9 cellular contexts compared by ENCODE assay signal in the genomic region with DNA sequence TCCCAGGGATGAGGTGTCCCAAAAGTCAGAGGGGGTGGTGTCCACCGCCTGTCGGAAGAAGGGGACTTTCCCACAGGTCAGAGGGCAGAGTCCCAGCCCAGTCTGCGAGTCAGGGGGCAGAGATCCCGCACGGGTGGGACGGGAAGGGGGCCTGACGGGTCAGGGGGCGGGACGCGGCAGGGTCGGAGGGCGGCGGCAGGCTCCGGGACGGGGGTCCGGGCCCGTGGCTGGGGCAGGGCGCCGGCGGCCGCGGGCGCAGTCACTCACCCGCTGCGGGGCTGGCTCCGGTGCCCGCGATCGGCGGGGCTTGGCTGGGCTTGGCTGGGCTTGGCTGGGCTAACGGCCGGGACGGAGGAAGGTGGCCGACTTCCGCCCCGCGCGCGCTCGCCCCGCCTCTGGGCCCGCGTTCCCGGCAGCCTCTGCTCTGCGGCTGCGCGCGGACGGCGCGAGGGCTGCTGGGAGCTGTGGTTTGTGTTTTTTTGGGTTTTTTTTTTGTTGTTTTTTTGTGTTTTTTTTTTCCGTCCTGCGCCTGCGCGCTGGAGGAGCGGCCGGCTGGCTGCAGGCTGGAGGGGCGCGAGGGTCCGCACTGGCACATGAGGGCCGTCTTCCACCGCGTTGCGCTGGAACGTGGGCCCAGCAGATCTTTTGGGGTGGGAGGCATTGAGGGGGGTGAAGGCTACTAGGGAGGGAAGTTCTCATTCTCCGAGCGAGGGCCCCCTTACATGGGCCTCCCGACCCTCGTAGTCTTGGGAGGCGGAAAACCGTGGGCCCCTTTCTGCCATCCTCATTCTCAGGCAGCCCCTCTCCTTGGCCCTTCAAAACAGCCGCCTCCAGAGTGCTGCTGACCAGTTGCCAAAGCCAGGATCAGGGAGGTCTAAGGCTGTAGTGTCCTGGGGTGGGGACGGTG. TPM values are rescaled to one million over a fixed set of nuclear protein-coding genes. Genes with fewer than 3 reads are reported as not detected.
DNase-seq lines count a peak whose midpoint lies in the region; ATAC-seq, FAIRE-seq and TF ChIP-seq lines count a peak whose summit lies in the region.
"Had no signal": no experiment of that assay in that cellular context is flagged by ENCODE, and none has a peak within 500 bp of the region (broad histone marks: within the 10 kb centered on the region; RNA-seq: fewer than 3 reads in every experiment).

Gene CANT1, minus strand, starts transcription at position 368 of the 907 bp plus-strand sequence. CDS start 12,142 bp downstream, outside the sequence.

- WGBS in HepG2 (ENCODE audit: low lambda C conversion rate) = under 1% methylated on average over 39 of the region's 73 CpGs

- ATAC-seq in GM18861 (IDR thresholded peaks at IDR 0.05; ENCODE audit: unreplicated experiment) (peak; percentile 85), HG03097 (IDR thresholded peaks at IDR 0.05; ENCODE audit: low FRiP score, unreplicated experiment) (peak; percentile 75), HepG2 (peak; percentile 93)

- H3K79me2 ChIP-seq in HepG2 (ENCODE audit: insufficient read depth, low read length) = peaks cover 44% of the 10 kb centered on the region

- peaks cover 21% of the 10 kb centered on the region for H3K9me3 ChIP-seq in HepG2 (ENCODE audit: low read length)

- peaks cover 4% of the 10 kb centered on the region for H3K9me3 Mint-ChIP-seq in activated CD4-positive, alpha-beta T cell treated with anti-CD3 and anti-CD28 coated beads, Interleukin-2, amount 10 ng/mL, durations not matched to agents 7 days and 5 days
- peaks cover 9% of the 10 kb centered on the region for H3K9me3 Mint-ChIP-seq in dendritic cell treated with granulocyte-macrophage colony-stimulating factor and Interleukin-4, amounts not matched to agents 40 ng/mL and 50 ng/mL, for 4 days

- in situ Hi-C loops in HepG2 (cut with HindIII; ENCODE audit: extremely low pct_ligation_motif_present, low pct_unique_long_range_greater_than_20kb) = no loop called here

- H3K36me3 ChIP-seq in HepG2 (replicated peaks in 1 of 2; ENCODE audit: control insufficient read depth in 1 of 2, insufficient read depth in 2 of 2, low read length in 2 of 2) = peaks cover 4% of the 10 kb centered on the region in 2 experiments; a peak in 2 of 5 replicates

- H3K27me3 Mint-ChIP-seq in activated CD4-positive, alpha-beta T cell treated with anti-CD3 and anti-CD28 coated beads, Interleukin-2, amount 10 ng/mL, durations not matched to agents 7 days and 5 days = peaks cover 16% of the 10 kb centered on the region
- peaks cover 8% of the 10 kb centered on the region for H3K27me3 Mint-ChIP-seq in dendritic cell treated with granulocyte-macrophage colony-stimulating factor and Interleukin-4, amounts not matched to agents 40 ng/mL and 50 ng/mL, for 4 days

- no peak for TF ChIP-seq CTCF in HepG2 (CRISPR knock-in tag; IDR thresholded peaks at IDR 0.05)

- TF ChIP-seq EP300 in HepG2 (IDR thresholded peaks at IDR 0.05; ENCODE audit: low read depth in 2 of 2, low read length in 2 of 2) (no peak), HepG2 (CRISPR knock-in tag; IDR thresholded peaks at IDR 0.05; ENCODE audit: borderline replicate concordance) (no peak)

- intact Hi-C loops in dendritic cell treated with granulocyte-macrophage colony-stimulating factor and Interleukin-4, amounts not matched to agents 40 ng/mL and 50 ng/mL, for 4 days (cut with micrococcal nuclease) = no loop called here
- intact Hi-C loops in HepG2 (cut with micrococcal nuclease; ENCODE audit: unreplicated experiment) = loop anchor here (2.0 kb wide), 1 partner anchor 29 kb away; no protein-coding TSS in a partner anchor

- H2AFZ ChIP-seq in HepG2 (ENCODE audit: low read length) = no peak within 1 kb of the TSS

- H3K27ac Mint-ChIP-seq in activated CD4-positive, alpha-beta T cell treated with anti-CD3 and anti-CD28 coated beads, Interleukin-2, amount 10 ng/mL, durations not matched to agents 7 days and 5 days = peak within 1 kb of the TSS; percentile 97
- peak within 1 kb of the TSS; percentile 95 for H3K27ac Mint-ChIP-seq in dendritic cell treated with granulocyte-macrophage colony-stimulating factor and Interleukin-4, amounts not matched to agents 40 ng/mL and 50 ng/mL, for 4 days

- TF ChIP-seq RAD21 in HepG2 (CRISPR knock-in tag; IDR thresholded peaks at IDR 0.05) = no peak

- peak; percentile 59 for FAIRE-seq in HepG2 (lab: Jason Lieb, UNC)
- FAIRE-seq: TTC549 had no signal

- no peaks in the 10 kb centered on the region for H4K20me1 ChIP-seq in HepG2 (ENCODE audit: insufficient read depth, low read length)

- peak within 1 kb of the TSS; percentile 59 for H3K27ac ChIP-seq in HepG2 (ENCODE audit: extremely low read length, insufficient read depth, low read length)

- peaks cover 54% of the 10 kb centered on the region for H3K4me1 Mint-ChIP-seq in activated CD4-positive, alpha-beta T cell treated with anti-CD3 and anti-CD28 coated beads, Interleukin-2, amount 10 ng/mL, durations not matched to agents 7 days and 5 days
- peaks cover 41% of the 10 kb centered on the region for H3K4me1 Mint-ChIP-seq in dendritic cell treated with granulocyte-macrophage colony-stimulating factor and Interleukin-4, amounts not matched to agents 40 ng/mL and 50 ng/mL, for 4 days (ENCODE audit: low read depth)

- H3K4me2 ChIP-seq in HepG2 (ENCODE audit: low read depth, low read length) = peak within 1 kb of the TSS; percentile 99

- peak within 1 kb of the TSS; percentile 96 for H3K4me3 Mint-ChIP-seq in activated CD4-positive, alpha-beta T cell treated with anti-CD3 and anti-CD28 coated beads, Interleukin-2, amount 10 ng/mL, durations not matched to agents 7 days and 5 days
- peak within 1 kb of the TSS; percentile 89 for H3K4me3 Mint-ChIP-seq in dendritic cell treated with granulocyte-macrophage colony-stimulating factor and Interleukin-4, amounts not matched to agents 40 ng/mL and 50 ng/mL, for 4 days

- peak; percentile 59 to 87 for TF ChIP-seq POLR2A in HepG2 (IDR thresholded peaks at IDR 0.05; ENCODE audit: insufficient read depth in 1 of 2, low read depth in 2 of 2, low read length in 2 of 2)

- DNase-seq in AG08395 (ENCODE audit: low spot score) = peak; percentile 99
- DNase-seq in NCI-H460 (ENCODE audit: extremely low read depth, low read depth) = peak; percentile 62
- DNase-seq in activated CD4-positive, alpha-beta T cell treated with anti-CD3 and anti-CD28 coated beads, Interleukin-2, amount 10 ng/mL, durations not matched to agents 7 days and 5 days = peak; percentile 82
- DNase-seq in HepG2 (ENCODE audit: low spot score) = peak; percentile 84
- peak; percentile 84 for DNase-seq in stimulated activated CD4-positive, alpha-beta T cell treated with anti-CD3 and anti-CD28 coated beads, Interleukin-4, amount 100 ng/mL, for 1 hour

- H3K4me1 ChIP-seq in HepG2 (ENCODE audit: insufficient read depth, low read length) = peaks cover 64% of the 10 kb centered on the region

- CTCF ChIA-PET in activated CD4-positive, alpha-beta T cell treated with anti-CD3 and anti-CD28 coated beads, Interleukin-2, amount 10 ng/mL, durations not matched to agents 7 days and 5 days (lab: Charles Lee) = interaction anchor here (1.0 kb wide), 1 partner anchor 14 kb away, joined by 4 read pairs; no protein-coding TSS in a partner anchor
- CTCF ChIA-PET in HepG2 (lab: Yijun Ruan, JAX; ENCODE audit: low intra/inter-chr PET ratio, low total read pairs) = no interaction called here

- BruUV-seq in HepG2 (replicated peaks; lab: Mats Ljungman, UMichigan) = no TSS peak

- peak within 1 kb of the TSS; percentile 93 for H3K9ac ChIP-seq in HepG2 (ENCODE audit: insufficient read depth, low read depth, low read length)

- POLR2A ChIA-PET in activated CD4-positive, alpha-beta T cell treated with anti-CD3 and anti-CD28 coated beads, Interleukin-2, amount 10 ng/mL, durations not matched to agents 7 days and 5 days (lab: Charles Lee) = interaction anchor here (0.6 kb wide), 1 partner anchor 539 kb away, joined by 3 read pairs; no protein-coding TSS in a partner anchor
- POLR2A ChIA-PET in HepG2 (lab: Yijun Ruan, JAX) = interaction anchor here (0.6 to 3.8 kb wide), 20 partner anchors 8 to 1869 kb away, joined by 3 to 118 read pairs (median 4); partner anchors contain the start of genes LGALS3BP and SEC14L1

- H3K4me3 ChIP-seq in HepG2 (replicated peaks in 1 of 3; ENCODE audit: insufficient read depth in 1 of 3, low read depth in 2 of 3, low read length in 3 of 3) = peak within 1 kb of the TSS; percentile 95 to 98 (median 97)

- H3K36me3 Mint-ChIP-seq in activated CD4-positive, alpha-beta T cell treated with anti-CD3 and anti-CD28 coated beads, Interleukin-2, amount 10 ng/mL, durations not matched to agents 7 days and 5 days (ENCODE audit: low read depth) = peaks cover 17% of the 10 kb centered on the region
- peaks cover 31% of the 10 kb centered on the region for H3K36me3 Mint-ChIP-seq in dendritic cell treated with granulocyte-macrophage colony-stimulating factor and Interleukin-4, amounts not matched to agents 40 ng/mL and 50 ng/mL, for 4 days (ENCODE audit: low read depth)

- peaks cover 0 to 2% of the 10 kb centered on the region in 2 experiments; a peak in 1 of 5 replicates for H3K27me3 ChIP-seq in HepG2 (ENCODE audit: control insufficient read depth in 1 of 2, insufficient read depth in 2 of 2, low read length in 2 of 2)

RNA-seq across cellular contexts. Expression of gene CANT1, which starts in this region (rescaled TPM):
- 36.1 and 38.4 TPM in 2 replicates for total RNA-seq in NCI-H460 (2014; rRNA removed; shearing (Covaris generic))
- polyA plus RNA-seq in NCI-H460 (2014; cell fraction: nucleus; rRNA removed) = 27.1 and 27.8 TPM in 2 replicates
- 10 to 100 TPM; 68.1 to 71.5 TPM for total RNA-seq in activated CD4-positive, alpha-beta T cell treated with anti-CD3 and anti-CD28 coated beads, Interleukin-2, amount 10 ng/mL, durations not matched to agents 7 days and 5 days
- 24.9 and 34.1 TPM in 2 replicates for total RNA-seq in HepG2 (2016; rRNA removed; fragmentation: Illumina TruSeq; extraction: Trizol)
- 4.7 and 7.2 TPM in 2 replicates for total RNA-seq in HepG2 (2016; cell fraction: cytosol; rRNA removed; fragmentation: Illumina TruSeq; extraction: Trizol; ENCODE audit: low read depth)
- total RNA-seq in HepG2 (2016; cell fraction: insoluble cytoplasmic fraction; rRNA removed; fragmentation: Illumina TruSeq; extraction: Trizol) = 22.7 and 35.6 TPM in 2 replicates
- total RNA-seq in HepG2 (2016; cell fraction: membrane; rRNA removed; fragmentation: Illumina TruSeq; extraction: Trizol) = 18.3 and 22.7 TPM in 2 replicates
- 34.4 and 36.1 TPM in 2 replicates for total RNA-seq in HepG2 (2016; cell fraction: nucleus; rRNA removed; fragmentation: Illumina TruSeq; extraction: Trizol)
- polyA plus RNA-seq in HepG2 (2011; rRNA removed) = 42.1 and 42.6 TPM in 2 replicates
- polyA plus RNA-seq in HepG2 (2011; cell fraction: cytosol; rRNA removed) = 32.0 and 42.2 TPM in 2 replicates
- polyA plus RNA-seq in HepG2 (2011; cell fraction: nucleus; rRNA removed) = 39.8 and 43.1 TPM in 2 replicates
- polyA plus RNA-seq in HepG2 (2012) = 25.0 and 32.7 TPM in 2 replicates
- 5.6 TPM in 2 replicates for polyA plus RNA-seq in HepG2 (2016; cell fraction: cytosol; fragmentation: Illumina TruSeq; extraction: Trizol; ENCODE audit: low read depth)
- polyA plus RNA-seq in HepG2 (2016; cell fraction: insoluble cytoplasmic fraction; fragmentation: Illumina TruSeq; extraction: Trizol; ENCODE audit: low read depth) = 23.0 and 24.4 TPM in 2 replicates
- polyA plus RNA-seq in HepG2 (2016; cell fraction: membrane; fragmentation: Illumina TruSeq; extraction: Trizol; ENCODE audit: low read depth) = 13.8 and 16.2 TPM in 2 replicates
- polyA plus RNA-seq in HepG2 (2016; cell fraction: nucleus; fragmentation: Illumina TruSeq; extraction: Trizol; ENCODE audit: insufficient read depth, low read depth) = 44.9 and 45.4 TPM in 2 replicates
- polyA minus RNA-seq in HepG2 (2011; rRNA and poly(A)+ RNA removed; ENCODE audit: low replicate concordance) = 46.8 and 73.3 TPM in 2 replicates
- polyA minus RNA-seq in HepG2 (2011; cell fraction: cytosol; rRNA and poly(A)+ RNA removed) = 34.5 and 40.3 TPM in 2 replicates
- polyA minus RNA-seq in HepG2 (2011; cell fraction: nucleus; rRNA and poly(A)+ RNA removed) = 27.8 and 31.3 TPM in 2 replicates

Comparison
In these comparisons a context has a peak if more than half of its experiments do, and no peak if none do; other contexts are left out.
1. Peak in every context shown above with its lines: DNase-seq, ATAC-seq, H3K4me3 ChIP-seq and H3K27ac ChIP-seq.